In the genomic region with DNA sequence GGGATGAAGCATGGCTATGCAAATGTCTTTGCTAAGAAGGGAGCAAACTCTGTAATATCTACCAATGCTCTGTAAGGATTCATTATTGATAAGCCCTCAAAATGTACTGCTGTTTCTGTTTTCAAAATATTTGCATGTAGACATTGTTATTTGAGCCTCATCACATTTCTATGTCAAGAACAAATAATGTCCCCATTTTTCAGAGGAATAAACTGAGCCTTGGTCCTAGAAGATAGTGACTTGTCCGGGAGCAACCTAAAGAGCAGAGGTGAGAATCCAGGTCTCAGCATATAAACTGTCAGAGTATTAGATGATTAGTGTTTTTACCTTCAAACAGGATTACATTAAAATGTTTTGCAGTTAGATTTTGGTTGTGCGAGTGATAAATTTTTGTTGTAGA, we compare ENCODE assay signal across 8 cellular contexts.
"Had no signal": no experiment of that assay in that cellular context is flagged by ENCODE, and none has a peak within 500 bp of the region (broad histone marks: within the 10 kb centered on the region; RNA-seq: fewer than 3 reads in every experiment).

No MANE protein-coding gene starts in this region.

- H3K4me3 ChIP-seq: GM12878 had no signal

- ATAC-seq: GM12878 had no signal

- DNase-seq: GDM1, GF-D8 had no signal

- FAIRE-seq: G401.6, GM12878, GM12891, GM12892, GM18507, GM19239 had no signal
